Comparison of ENCODE assay signal across 8 cellular contexts in genomic region chr2:3959372-3959771, GRCh38.
DNase-seq lines count a peak whose midpoint lies in the region; ATAC-seq and TF ChIP-seq lines count a peak whose summit lies in the region.

No MANE protein-coding gene starts in this region.

- H3K9me3 ChIP-seq in left ventricle myocardium inferior (replicated peaks) (no peaks in the 10 kb centered on the region), adrenal gland (replicated peaks in 1 of 3) (no peaks in the 10 kb centered on the region)

- H3K4me1 ChIP-seq in left ventricle myocardium inferior (no peaks in the 10 kb centered on the region), adrenal gland (replicated peaks in 1 of 2) (no peaks in the 10 kb centered on the region)

- no peak for ATAC-seq in Right ventricle myocardium inferior
- ATAC-seq in HG03159 (IDR thresholded peaks at IDR 0.05; ENCODE audit: unreplicated experiment) = no peak
- no peak for ATAC-seq in GM21390 (IDR thresholded peaks at IDR 0.05; ENCODE audit: unreplicated experiment)
- ATAC-seq in GM21737 (IDR thresholded peaks at IDR 0.05; ENCODE audit: unreplicated experiment) = no peak

- H3K27ac ChIP-seq in left ventricle myocardium inferior (replicated peaks) (no peak overlapping the region), adrenal gland (no peak overlapping the region)

- no peaks in the 10 kb centered on the region for H3K36me3 ChIP-seq in left ventricle myocardium inferior
- H3K36me3 ChIP-seq in adrenal gland (replicated peaks in 1 of 2) = no peaks in the 10 kb centered on the region
- no peaks in the 10 kb centered on the region for H3K36me3 ChIP-seq in kidney epithelial cell (ENCODE audit: control insufficient read depth, insufficient read depth, low read length)

- H3K4me3 ChIP-seq in left ventricle myocardium inferior = no peak overlapping the region
- no peak overlapping the region for H3K4me3 ChIP-seq in adrenal gland
- no peak overlapping the region for H3K4me3 ChIP-seq in kidney epithelial cell (ENCODE audit: low read depth, low read length)

- H3K27me3 ChIP-seq in left ventricle myocardium inferior (ENCODE audit: low read depth) (peaks cover 51% of the 10 kb centered on the region), adrenal gland (peaks cover 11% of the 10 kb centered on the region), kidney epithelial cell (ENCODE audit: control insufficient read depth, insufficient read depth, low read length) (no peaks in the 10 kb centered on the region)

- WGBS in adrenal gland, 4 donors = 6 to 10% (median 7%) methylated on average over 2 of the region's 2 CpGs

- no peak for TF ChIP-seq POLR2A in adrenal gland (IDR thresholded peaks at IDR 0.05)

- DNase-seq in left ventricle myocardium inferior = no peak
- no peak for DNase-seq in Right ventricle myocardium inferior (ENCODE audit: missing footprints)
- DNase-seq in NCI-H146 (lab: John Stamatoyannopoulos, UW) = peak; percentile 86
- DNase-seq in adrenal gland = peak in 1 of 7 donors; percentile 13
- no peak for DNase-seq in kidney epithelial cell (ENCODE audit: low read depth)

- TF ChIP-seq CTCF in left ventricle myocardium inferior (IDR thresholded peaks at IDR 0.05; ENCODE audit: borderline replicate concordance) (peak; percentile 82), adrenal gland (IDR thresholded peaks at IDR 0.05) (peak; percentile 27 to 79 (median 66)), kidney epithelial cell (IDR thresholded peaks at IDR 0.05; ENCODE audit: insufficient read depth, low read length, poor library complexity, severe bottlenecking) (peak; percentile 73)

- intact Hi-C loops in left ventricle myocardium inferior (cut with micrococcal nuclease) = no loop called here
- intact Hi-C loops in Right ventricle myocardium inferior (cut with DNase I) = no loop called here
- intact Hi-C loops in adrenal gland (cut with DNase I) = loop anchor here in 1 of 2 donors (5.0 kb wide), 1 partner anchor 1408 kb away; no protein-coding TSS in a partner anchor
